Comparison of ENCODE assay signal across 2 cellular contexts in genomic region chr1:7860130-7860529, GRCh38.
TF ChIP-seq lines count a peak whose summit lies in the region.

No MANE protein-coding gene starts in this region.

TF ChIP-seq in HEK293, 187 proteins besides CTCF, POLR2A, EP300 and RAD21:
- TF ChIP-seq ZNF514 (tag by site-specific recombination; IDR thresholded peaks at IDR 0.05) = no peak
- TF ChIP-seq ZNF623 (tag by site-specific recombination; IDR thresholded peaks at IDR 0.05) = peak; percentile 60
- no peak for TF ChIP-seq MEIS1 (CRISPR knock-in tag; IDR thresholded peaks at IDR 0.05; ENCODE audit: borderline replicate concordance)
- 0 out of 2 replicates have a peak, but pooled peaks have one; percentile 34 for TF ChIP-seq ZNF341 (tag by site-specific recombination; IDR thresholded peaks at IDR 0.05; ENCODE audit: low read depth)
- TF ChIP-seq PBX3 (CRISPR knock-in tag; IDR thresholded peaks at IDR 0.05) = no peak
- no peak for TF ChIP-seq ZNF510 (tag by site-specific recombination; IDR thresholded peaks at IDR 0.05; ENCODE audit: insufficient replicate concordance)
- no peak for TF ChIP-seq ZNF549 (tag by site-specific recombination; IDR thresholded peaks at IDR 0.05)

TF ChIP-seq in H1, 55 proteins besides CTCF, POLR2A, EP300 and RAD21:
- TF ChIP-seq TCF12 (IDR thresholded peaks at IDR 0.05; ENCODE audit: low read depth, low read length) (no peak), E2F6 (IDR thresholded peaks at IDR 0.05) (no peak), JUND (IDR thresholded peaks at IDR 0.05; ENCODE audit: low read length) (no peak), SP1 (IDR thresholded peaks at IDR 0.05; ENCODE audit: low read depth, low read length) (no peak), CHD7 (IDR thresholded peaks at IDR 0.05; ENCODE audit: insufficient replicate concordance, low read length) (no peak), BACH1 (IDR thresholded peaks at IDR 0.05; ENCODE audit: low read length) (no peak), CREB1 (IDR thresholded peaks at IDR 0.05) (no peak), SRF (IDR thresholded peaks at IDR 0.05; ENCODE audit: low read depth, low read length) (no peak), HDAC6 (IDR thresholded peaks at IDR 0.05; ENCODE audit: low read depth, low read length) (no peak)
